ENCODE assay signal across 17 cellular contexts in genomic region chr3:173652093-173652492, GRCh38.
DNase-seq lines count a peak whose midpoint lies in the region; ATAC-seq, FAIRE-seq and TF ChIP-seq lines count a peak whose summit lies in the region.
"Had no signal": no experiment of that assay in that cellular context is flagged by ENCODE, and none has a peak within 500 bp of the region (broad histone marks: within the 10 kb centered on the region; RNA-seq: fewer than 3 reads in every experiment).

No MANE protein-coding gene starts in this region.

- no peaks in the 10 kb centered on the region for H3K4me1 ChIP-seq in adipocyte (ENCODE audit: control insufficient read depth, insufficient read depth, low read length)
- H3K4me1 ChIP-seq: BLaER1, Caco-2 had no signal

- DNase-seq in EL: peak; percentile 23
- DNase-seq in adipocyte (ENCODE audit: low read depth): peak; percentile 54
- DNase-seq in dedifferentiated amniotic fluid mesenchymal stem cell (ENCODE audit: extremely low spot score): peak; percentile 39
- peak; percentile 4 to 20 for DNase-seq in foreskin fibroblast
- DNase-seq in effector CD8-positive, alpha-beta T cell (lab: John Stamatoyannopoulos, UW): no peak
- DNase-seq in SHP77 treated with DMSO at 0.1 percent for 48 hours (lab: John Stamatoyannopoulos, UW): no peak
- no peak for DNase-seq in GM12891 (ENCODE audit: insufficient read length, low spot score)
- DNase-seq: 8988T; AML-193; Caco-2; CD8-positive, alpha-beta memory T cell; DND-41; GOT3; H9 had no signal

- H3K36me3 ChIP-seq in adipocyte (ENCODE audit: control insufficient read depth, insufficient read depth, low read length, severe bottlenecking): no peaks in the 10 kb centered on the region
- H3K36me3 ChIP-seq: BLaER1 had no signal

- ATAC-seq in GM21825 (IDR thresholded peaks at IDR 0.05; ENCODE audit: unreplicated experiment): no peak

- H3K9me3 ChIP-seq in adipocyte (ENCODE audit: control insufficient read depth, low read length): no peaks in the 10 kb centered on the region
- H3K9me3 ChIP-seq: BLaER1, Caco-2 had no signal

- no peak for TF ChIP-seq POLR2A in GM12891 (IDR thresholded peaks at IDR 0.05; ENCODE audit: low read depth, low read length)

- no peak for TF ChIP-seq CTCF in foreskin fibroblast (IDR thresholded peaks at IDR 0.05; ENCODE audit: low read depth, low read length)

- no peak for FAIRE-seq in GM12891 (lab: Jason Lieb, UNC)
- FAIRE-seq: GM18507 had no signal

- no peaks in the 10 kb centered on the region for H3K27me3 ChIP-seq in adipocyte (replicated peaks; ENCODE audit: control insufficient read depth, insufficient read depth, low read length)
- H3K27me3 ChIP-seq: BLaER1 had no signal

- H3K9ac ChIP-seq in adipocyte (ENCODE audit: low read length): no peak overlapping the region
- H3K9ac ChIP-seq: BLaER1 had no signal

- H3K4me3 ChIP-seq in adipocyte (ENCODE audit: low read length) (no peak overlapping the region), foreskin fibroblast (ENCODE audit: low read depth in 1 of 2, low read length in 2 of 2) (no peak overlapping the region)
- H3K4me3 ChIP-seq: BLaER1 had no signal

TF ChIP-seq in GM12891, 5 proteins besides CTCF, POLR2A, EP300 and RAD21:
- TF ChIP-seq POU2F2 (IDR thresholded peaks at IDR 0.05; ENCODE audit: low read depth, low read length) (no peak), SPI1 (IDR thresholded peaks at IDR 0.05; ENCODE audit: low read depth, low read length) (no peak), PAX5 (IDR thresholded peaks at IDR 0.05; ENCODE audit: insufficient read depth, low read length, severe bottlenecking) (no peak), TAF1 (IDR thresholded peaks at IDR 0.05; ENCODE audit: low read depth, low read length) (no peak), POLR2AphosphoS5 (IDR thresholded peaks at IDR 0.05; ENCODE audit: low read depth, low read length) (no peak)

Comparison
In these comparisons a context has a peak if more than half of its experiments do, and no peak if none do; other contexts are left out.
1. DNase-seq: peak in EL (single experiment), adipocyte (single experiment), dedifferentiated amniotic fluid mesenchymal stem cell (single experiment) and foreskin fibroblast (2 of 2); none in effector CD8-positive, alpha-beta T cell (single experiment), SHP77 treated with DMSO at 0.1 percent for 48 hours (single experiment) and GM12891 (single experiment).